ENCODE assay signal across 2 cellular contexts in genomic region chr12:6289906-6290305, GRCh38. TPM values are rescaled to one million over a fixed set of nuclear protein-coding genes. Genes with fewer than 3 reads are reported as not detected.
"Had no signal": no experiment of that assay in that cellular context is flagged by ENCODE, and none has a peak within 500 bp of the region (broad histone marks: within the 10 kb centered on the region; RNA-seq: fewer than 3 reads in every experiment).

No MANE protein-coding gene starts in this region.

RNA-seq across cellular contexts. Expression of gene PLEKHG6, which starts 20.6 kb away (rescaled TPM):
- total RNA-seq: GM23248, HFFc6 had no signal
